Comparison of ENCODE assay signal across 15 cellular contexts in genomic region chr10:13658256-13658655, GRCh38.
"Had no signal": no experiment of that assay in that cellular context is flagged by ENCODE, and none has a peak within 500 bp of the region (broad histone marks: within the 10 kb centered on the region; RNA-seq: fewer than 3 reads in every experiment).

No MANE protein-coding gene starts in this region.

- H3K9me3 Mint-ChIP-seq: naive thymus-derived CD4-positive, alpha-beta T cell; stimulated activated naive B cell treated with anti-CD40 and anti-IgM and Interleukin-4, amounts not matched to agents 10 μg/mL and 1 μg/mL and 100 μg/mL, for 72 hours; type B pancreatic cell had no signal

- H3K27me3 ChIP-seq: cardiac muscle cell, colonic mucosa, hepatocyte had no signal

- ATAC-seq: lower lobe of right lung; naive thymus-derived CD4-positive, alpha-beta T cell; sciatic nerve; stimulated activated naive B cell treated with anti-CD40 and anti-IgM and Interleukin-4, amounts not matched to agents 10 μg/mL and 1 μg/mL and 100 μg/mL, for 72 hours; T-helper 17 cell had no signal

- DNase-seq: activated CD4-positive, CD25-positive, alpha-beta regulatory T cell treated with anti-CD3 and anti-CD28 coated beads, Interleukin-2, amount 50 U/mL, for 72 hours; activated T-cell treated with anti-CD3 and anti-CD28 coated beads for 4 hours; colonic mucosa; effector CD4-positive, alpha-beta T cell; lower lobe of right lung; psoas muscle; SHP77; stimulated activated CD4-positive, alpha-beta T cell treated with anti-CD3 and anti-CD28 coated beads, Interleukin-2, amount 100 ng/mL, for 24 hours; stimulated activated naive B cell treated with anti-CD40 and anti-IgM and Interleukin-4, amounts not matched to agents 10 μg/mL and 1 μg/mL and 100 μg/mL, for 72 hours; T-helper 17 cell had no signal

- H3K4me3 ChIP-seq: cardiac muscle cell, colonic mucosa, hepatocyte, psoas muscle had no signal

- H3K9me3 ChIP-seq: colonic mucosa, lower lobe of right lung, psoas muscle had no signal

- H3K4me2 ChIP-seq: hepatocyte had no signal

- H3K27ac ChIP-seq: cardiac muscle cell, colonic mucosa, hepatocyte, psoas muscle had no signal

- H3K27me3 Mint-ChIP-seq: T-helper 17 cell, type B pancreatic cell had no signal

- H3K36me3 ChIP-seq: colonic mucosa had no signal

- H3K4me3 Mint-ChIP-seq: stimulated activated naive B cell treated with anti-CD40 and anti-IgM and Interleukin-4, amounts not matched to agents 10 μg/mL and 1 μg/mL and 100 μg/mL, for 72 hours; T-helper 17 cell; type B pancreatic cell had no signal

- H3K4me1 ChIP-seq: colonic mucosa had no signal

- H3K27ac Mint-ChIP-seq: stimulated activated naive B cell treated with anti-CD40 and anti-IgM and Interleukin-4, amounts not matched to agents 10 μg/mL and 1 μg/mL and 100 μg/mL, for 72 hours; T-helper 17 cell; type B pancreatic cell had no signal
